25 cellular contexts compared by ENCODE assay signal in genomic region chr18:70256994-70257393, GRCh38.
"Had no signal": no experiment of that assay in that cellular context is flagged by ENCODE, and none has a peak within 500 bp of the region (broad histone marks: within the 10 kb centered on the region; RNA-seq: fewer than 3 reads in every experiment).

No MANE protein-coding gene starts in this region.

- FAIRE-seq: bronchial epithelial cell, pancreas had no signal

- H3K27me3 ChIP-seq: colonic mucosa, dorsolateral prefrontal cortex, esophagus squamous epithelium, left lung, neutrophil, pancreas, sigmoid colon, vagina had no signal

- H3K4me3 Mint-ChIP-seq: activated naive CD4-positive, alpha-beta T cell treated with anti-CD3 and anti-CD28 coated beads for 36 hours; activated naive CD8-positive, alpha-beta T cell treated with anti-CD3 and anti-CD28 coated beads, Interleukin-2, amount 10 ng/mL, durations not matched to agents 7 days and 5 days; effector memory CD8-positive, alpha-beta T cell; natural killer cell treated with Interleukin-12 subunit alpha and Interleukin-12 subunit beta and Interleukin-15 and Interleukin-18, amount 100 ng/mL, for 72 hours; stimulated activated naive B cell treated with anti-CD40 and anti-IgM and Interleukin-4, amounts not matched to agents 10 μg/mL and 1 μg/mL and 100 μg/mL, for 72 hours; type B pancreatic cell had no signal

- ATAC-seq: effector memory CD8-positive, alpha-beta T cell; left lung; natural killer cell treated with Interleukin-12 subunit alpha and Interleukin-12 subunit beta and Interleukin-15 and Interleukin-18, amount 100 ng/mL, for 72 hours; stimulated activated naive B cell treated with anti-CD40 and anti-IgM and Interleukin-4, amounts not matched to agents 10 μg/mL and 1 μg/mL and 100 μg/mL, for 72 hours had no signal

- H3K4me1 ChIP-seq: colonic mucosa, esophagus squamous epithelium, left lung, pancreas, sigmoid colon, vagina had no signal

- DNase-seq: activated CD4-positive, alpha-beta T cell treated with anti-CD3 and anti-CD28 coated beads for 1 hour; activated CD4-positive, alpha-beta T cell treated with anti-CD3 and anti-CD28 coated beads, Interleukin-2, amount 50 U/mL, for 4 hours; activated CD8-positive, alpha-beta memory T cell treated with anti-CD3 and anti-CD28 coated beads, Interleukin-2, amount 50 U/mL, for 48 hours; activated naive CD4-positive, alpha-beta T cell treated with anti-CD3 and anti-CD28 coated beads for 36 hours; activated naive CD8-positive, alpha-beta T cell treated with anti-CD3 and anti-CD28 coated beads, Interleukin-2, amount 10 ng/mL, durations not matched to agents 7 days and 5 days; activated T-cell treated with anti-CD3 and anti-CD28 coated beads, Interleukin-2, amount 50 U/mL, for 48 hours; colonic mucosa; dorsolateral prefrontal cortex; effector memory CD8-positive, alpha-beta T cell; esophagus squamous epithelium; kidney glomerular epithelial cell; left lung; pancreas; sigmoid colon; stimulated activated CD4-positive, alpha-beta T cell treated with anti-CD3 and anti-CD28 coated beads, Interleukin-2, amount 100 ng/mL, for 48 hours; stimulated activated CD8-positive, alpha-beta memory T cell treated with anti-CD3 and anti-CD28 coated beads, Interleukin-4, amount 100 ng/mL, for 48 hours; stimulated activated naive B cell treated with anti-CD40 and anti-IgM and Interleukin-4, amounts not matched to agents 10 μg/mL and 1 μg/mL and 100 μg/mL, for 72 hours; T-helper 9 cell had no signal

- H3K27ac ChIP-seq: colonic mucosa, esophagus squamous epithelium, left lung, neutrophil, pancreas, sigmoid colon, thoracic aorta, vagina had no signal

- H3K4me3 ChIP-seq: colonic mucosa, esophagus squamous epithelium, left lung, lung, pancreas, sigmoid colon, thoracic aorta, vagina had no signal

- H3K9me3 Mint-ChIP-seq: activated naive CD4-positive, alpha-beta T cell treated with anti-CD3 and anti-CD28 coated beads for 36 hours; activated naive CD8-positive, alpha-beta T cell treated with anti-CD3 and anti-CD28 coated beads, Interleukin-2, amount 10 ng/mL, durations not matched to agents 7 days and 5 days; effector memory CD8-positive, alpha-beta T cell; natural killer cell treated with Interleukin-12 subunit alpha and Interleukin-12 subunit beta and Interleukin-15 and Interleukin-18, amount 100 ng/mL, for 72 hours; stimulated activated naive B cell treated with anti-CD40 and anti-IgM and Interleukin-4, amounts not matched to agents 10 μg/mL and 1 μg/mL and 100 μg/mL, for 72 hours; type B pancreatic cell had no signal

- H3K9me3 ChIP-seq: colonic mucosa, esophagus squamous epithelium, left lung, neutrophil, pancreas, sigmoid colon, thoracic aorta, vagina had no signal

- H3K36me3 ChIP-seq: colonic mucosa, esophagus squamous epithelium, left lung, neutrophil, pancreas, sigmoid colon, thoracic aorta, vagina had no signal

- H3K4me1 Mint-ChIP-seq: activated naive CD8-positive, alpha-beta T cell treated with anti-CD3 and anti-CD28 coated beads, Interleukin-2, amount 10 ng/mL, durations not matched to agents 7 days and 5 days; stimulated activated naive B cell treated with anti-CD40 and anti-IgM and Interleukin-4, amounts not matched to agents 10 μg/mL and 1 μg/mL and 100 μg/mL, for 72 hours had no signal

- H3K36me3 Mint-ChIP-seq: activated naive CD8-positive, alpha-beta T cell treated with anti-CD3 and anti-CD28 coated beads, Interleukin-2, amount 10 ng/mL, durations not matched to agents 7 days and 5 days; natural killer cell treated with Interleukin-12 subunit alpha and Interleukin-12 subunit beta and Interleukin-15 and Interleukin-18, amount 100 ng/mL, for 72 hours; stimulated activated naive B cell treated with anti-CD40 and anti-IgM and Interleukin-4, amounts not matched to agents 10 μg/mL and 1 μg/mL and 100 μg/mL, for 72 hours; type B pancreatic cell had no signal

- H3K27ac Mint-ChIP-seq: activated naive CD4-positive, alpha-beta T cell treated with anti-CD3 and anti-CD28 coated beads for 36 hours; activated naive CD8-positive, alpha-beta T cell treated with anti-CD3 and anti-CD28 coated beads, Interleukin-2, amount 10 ng/mL, durations not matched to agents 7 days and 5 days; effector memory CD8-positive, alpha-beta T cell; natural killer cell treated with Interleukin-12 subunit alpha and Interleukin-12 subunit beta and Interleukin-15 and Interleukin-18, amount 100 ng/mL, for 72 hours; stimulated activated naive B cell treated with anti-CD40 and anti-IgM and Interleukin-4, amounts not matched to agents 10 μg/mL and 1 μg/mL and 100 μg/mL, for 72 hours; type B pancreatic cell had no signal
